Comparison of ENCODE assay signal across 3 cellular contexts in genomic region chr9:136603901-136604816, GRCh38.
A peak's percentile ranks its signal among the peaks of the same experiment; 100 is the strongest.
TF ChIP-seq lines count a peak whose summit lies in the region.

No MANE protein-coding gene starts in this region.

TF ChIP-seq in GM23338, 12 proteins besides CTCF, POLR2A, EP300 and RAD21 (continues in another document):
- TF ChIP-seq CREB1 (CRISPR knock-in tag; IDR thresholded peaks at IDR 0.05; ENCODE audit: low read depth) (no peak), ZNF331 (CRISPR knock-in tag; IDR thresholded peaks at IDR 0.05; ENCODE audit: low read depth) (no peak), JUNB (IDR thresholded peaks at IDR 0.05; ENCODE audit: unreplicated experiment) (no peak), REST (IDR thresholded peaks at IDR 0.05; ENCODE audit: unreplicated experiment) (no peak), EZH2 (IDR thresholded peaks at IDR 0.05; ENCODE audit: low read depth, unreplicated experiment) (no peak), ZNF114 (CRISPR knock-in tag; IDR thresholded peaks at IDR 0.05) (no peak), EZH2phosphoT487 (IDR thresholded peaks at IDR 0.05; ENCODE audit: unreplicated experiment) (no peak)

TF ChIP-seq in H1, 55 proteins besides CTCF, POLR2A, EP300 and RAD21:
- TF ChIP-seq CTBP2 (IDR thresholded peaks at IDR 0.05; ENCODE audit: borderline replicate concordance, insufficient read depth, insufficient read length, low read length) (no peak), BCL11A (IDR thresholded peaks at IDR 0.05; ENCODE audit: low read depth in 2 of 2, low read length in 2 of 2) (no peak), HDAC2 (IDR thresholded peaks at IDR 0.05; ENCODE audit: borderline replicate concordance in 1 of 2, low read depth in 2 of 2, low read length in 2 of 2) (no peak), TEAD4 (IDR thresholded peaks at IDR 0.05; ENCODE audit: low read depth, low read length) (no peak), ASH2L (IDR thresholded peaks at IDR 0.05; ENCODE audit: low read length) (no peak), CEBPB (IDR thresholded peaks at IDR 0.05; ENCODE audit: low read depth, low read length) (no peak), CBX5 (IDR thresholded peaks at IDR 0.05; ENCODE audit: low read depth, low read length) (no peak), KDM4A (IDR thresholded peaks at IDR 0.05; ENCODE audit: low read depth, low read length, severe bottlenecking) (no peak), BRCA1 (IDR thresholded peaks at IDR 0.05; ENCODE audit: low read depth, low read length) (no peak), HDAC6 (IDR thresholded peaks at IDR 0.05; ENCODE audit: low read depth, low read length) (no peak)

TF ChIP-seq in HepG2, 621 proteins besides CTCF, POLR2A, EP300 and RAD21:
- peak; percentile 41; the same call in 1 of the 2 replicates for TF ChIP-seq PCBP1 (IDR thresholded peaks at IDR 0.05; ENCODE audit: borderline replicate concordance, low read depth, low read length)
- no peak for TF ChIP-seq YEATS4 (CRISPR knock-in tag; IDR thresholded peaks at IDR 0.05; ENCODE audit: borderline replicate concordance)
